In genomic region chr13:112182831-112183543, GRCh38 we compare ENCODE assay signal across 23 cellular contexts.
DNase-seq lines count a peak whose midpoint lies in the region; ATAC-seq and TF ChIP-seq lines count a peak whose summit lies in the region.
"Had no signal": no experiment of that assay in that cellular context is flagged by ENCODE, and none has a peak within 500 bp of the region (broad histone marks: within the 10 kb centered on the region; RNA-seq: fewer than 3 reads in every experiment).

No MANE protein-coding gene starts in this region.

- H3K27me3 ChIP-seq in A673 (replicated peaks; ENCODE audit: insufficient read depth, low read depth, low read length, poor library complexity) (peaks cover 4% of the 10 kb centered on the region), right lobe of liver (no peaks in the 10 kb centered on the region)

- H3K4me1 ChIP-seq in A673 (ENCODE audit: insufficient read depth, low read length, poor library complexity, severe bottlenecking) (no peaks in the 10 kb centered on the region), right lobe of liver (peaks cover 0 to 7% (median 0%) of the 10 kb centered on the region in 4 donors)

- peak; percentile 53 for DNase-seq in A673 (ENCODE audit: low spot score)
- peak; percentile 35 for DNase-seq in KBM-7
- peak; percentile 59 for DNase-seq in SKM-1 treated with dmso at 0.1 percent for 144 hours (lab: John Stamatoyannopoulos, UW; ENCODE audit: unreplicated experiment)
- peak; percentile 55 to 77 (median 70) for DNase-seq in right lobe of liver
- no peak for DNase-seq in DMS153 treated with DMSO at 0.1 percent for 48 hours (lab: John Stamatoyannopoulos, UW; ENCODE audit: unreplicated experiment)
- no peak for DNase-seq in effector CD8-positive, alpha-beta T cell (lab: John Stamatoyannopoulos, UW)
- DNase-seq in left ventricle myocardium superior: no peak
- DNase-seq: ACHN; activated B cell treated with CpG ODN at 0.5 μM for 24 hours; activated CD4-positive, alpha-beta T cell treated with anti-CD3 and anti-CD28 coated beads, Interleukin-2, amount 50 U/mL, for 48 hours; amniotic stem cell; CD4-positive, CD25-positive, alpha-beta regulatory T cell; kidney; NCI-H1092 treated with DMSO at 0.1 percent for 48 hours; NCI-H2107; NCI-H526; stimulated activated CD4-positive, alpha-beta T cell treated with anti-CD3 and anti-CD28 coated beads, Interleukin-1b, Interleukin-23, amount 100 ng/mL, for 48 hours; stimulated activated naive B cell treated with anti-CD40 and anti-IgM and Interleukin-4, amounts not matched to agents 10 μg/mL and 1 μg/mL and 100 μg/mL, for 72 hours had no signal

- CTCF ChIA-PET in A673 (lab: Charles Lee): no interaction called here

- no peaks in the 10 kb centered on the region for H3K9me3 ChIP-seq in A673 (ENCODE audit: low read depth, low read length, poor library complexity, severe bottlenecking)
- no peaks in the 10 kb centered on the region for H3K9me3 ChIP-seq in right lobe of liver
- H3K9me3 ChIP-seq: thoracic aorta had no signal

- TF ChIP-seq POLR2A in right lobe of liver (IDR thresholded peaks at IDR 0.05): no peak

- intact Hi-C loops in A673 (cut with micrococcal nuclease; ENCODE audit: unreplicated experiment) (no loop called here), right lobe of liver (cut with DNase I) (no loop called here), left ventricle myocardium superior (cut with micrococcal nuclease) (no loop called here)

- H3K4me3 ChIP-seq in A673 (ENCODE audit: low read depth, low read length, poor library complexity, severe bottlenecking) (no peak overlapping the region), right lobe of liver (no peak overlapping the region)
- H3K4me3 ChIP-seq: dorsolateral prefrontal cortex, GM23338, thoracic aorta had no signal

- in situ Hi-C loops in KBM-7 (cut with MboI; ENCODE audit: low pct_unique_long_range_greater_than_20kb, low sequenced_read_pairs): no loop called here

- no peak overlapping the region for H3K27ac ChIP-seq in A673 (ENCODE audit: low read depth, low read length, poor library complexity, severe bottlenecking)
- H3K27ac ChIP-seq in right lobe of liver: no peak overlapping the region
- H3K27ac ChIP-seq: dorsolateral prefrontal cortex, thoracic aorta had no signal

- ATAC-seq in right lobe of liver: peak; percentile 75 to 89 (median 86)
- no peak for ATAC-seq in GM21576 (IDR thresholded peaks at IDR 0.05; ENCODE audit: unreplicated experiment)
- no peak for ATAC-seq in left ventricle myocardium superior
- ATAC-seq: natural killer cell treated with Interleukin-12 subunit alpha and Interleukin-12 subunit beta and Interleukin-15 and Interleukin-18, amount 100 ng/mL, for 72 hours; stimulated activated naive B cell treated with anti-CD40 and anti-IgM and Interleukin-4, amounts not matched to agents 10 μg/mL and 1 μg/mL and 100 μg/mL, for 72 hours had no signal

- 25% methylated on average over 1 of the region's 25 CpGs for WGBS in right lobe of liver (ENCODE audit: insufficient coverage, low coverage, low lambda C conversion rate, missing lambda C conversion rate)

- POLR2A ChIA-PET in A673 (lab: Charles Lee; ENCODE audit: low non-redundant PET): no interaction called here

- H3K36me3 ChIP-seq in A673 (ENCODE audit: insufficient read depth, low read length, poor library complexity, severe bottlenecking) (no peaks in the 10 kb centered on the region), right lobe of liver (no peaks in the 10 kb centered on the region)
- H3K36me3 ChIP-seq: thoracic aorta had no signal

- no TSS peak for BruUV-seq in A673 (replicated peaks; lab: Mats Ljungman, UMichigan)

- TF ChIP-seq CTCF in A673 (conservative IDR thresholded peaks at IDR 0.05; ENCODE audit: low read depth, low read length) (no peak), right lobe of liver (IDR thresholded peaks at IDR 0.05) (no peak)

Comparison
In these comparisons a context has a peak if more than half of its experiments do, and no peak if none do; other contexts are left out.
1. DNase-seq: peak in A673 (single experiment), KBM-7 (single experiment), SKM-1 treated with dmso at 0.1 percent for 144 hours (single experiment) and right lobe of liver (3 of 3); none in DMS153 treated with DMSO at 0.1 percent for 48 hours (single experiment), effector CD8-positive, alpha-beta T cell (single experiment) and left ventricle myocardium superior (single experiment).
2. ATAC-seq: peak in right lobe of liver (4 of 4); none in GM21576 (single experiment) and left ventricle myocardium superior (single experiment).